Comparison of ENCODE assay signal across 10 cellular contexts in the genomic region with DNA sequence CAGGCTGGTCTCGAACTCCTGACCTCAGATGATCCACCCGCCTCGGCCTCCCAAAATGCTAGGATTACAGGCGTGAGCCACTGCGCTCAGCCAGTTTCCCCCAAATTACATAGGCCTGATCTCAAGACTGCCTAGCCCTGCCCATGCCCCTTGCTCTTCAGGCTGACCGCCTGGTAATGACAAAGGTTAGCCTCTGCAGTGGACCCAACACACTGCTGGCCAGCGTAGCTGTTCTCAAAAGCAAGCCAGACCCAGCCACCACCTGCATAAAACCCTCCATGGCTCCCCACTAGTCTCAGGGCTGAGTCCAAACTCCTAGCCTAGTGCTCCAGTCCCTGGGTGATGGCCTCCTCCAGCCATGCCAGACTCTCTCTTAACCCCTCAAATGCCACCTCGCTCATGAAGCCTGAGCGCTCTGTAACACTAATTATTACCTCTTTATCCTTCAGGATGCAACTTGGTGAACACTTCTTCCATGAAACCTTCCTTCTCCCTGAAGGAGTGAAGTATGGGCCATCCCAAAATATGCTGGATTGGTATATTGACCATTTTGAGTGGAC. TPM values are rescaled to one million over a fixed set of nuclear protein-coding genes. Genes with fewer than 3 reads are reported as not detected.
DNase-seq lines count a peak whose midpoint lies in the region; ATAC-seq and TF ChIP-seq lines count a peak whose summit lies in the region.
"Had no signal": no experiment of that assay in that cellular context is flagged by ENCODE, and none has a peak within 500 bp of the region (broad histone marks: within the 10 kb centered on the region; RNA-seq: fewer than 3 reads in every experiment).

No MANE protein-coding gene starts in this region.

- peak overlapping the region; percentile 52 for H3K4me2 ChIP-seq in DND-41 (ENCODE audit: insufficient read depth, low read length)

- H3K9me3 ChIP-seq in DND-41 (ENCODE audit: insufficient read depth, low read length, severe bottlenecking) = no peaks in the 10 kb centered on the region
- H3K9me3 ChIP-seq: gastrocnemius medialis, ovary had no signal

- H3K4me1 Mint-ChIP-seq in endothelial cell (ENCODE audit: unreplicated experiment) = peaks cover 19% of the 10 kb centered on the region
- H3K4me1 Mint-ChIP-seq in osteocyte (ENCODE audit: unreplicated experiment) = peaks cover 33% of the 10 kb centered on the region

- no peaks in the 10 kb centered on the region for H3K36me3 ChIP-seq in DND-41 (ENCODE audit: insufficient read depth, low read length)
- H3K36me3 ChIP-seq: gastrocnemius medialis, ovary had no signal

- H4K20me1 ChIP-seq in DND-41 (ENCODE audit: insufficient read depth, low read length) = no peaks in the 10 kb centered on the region

- no peaks in the 10 kb centered on the region for H3K79me2 ChIP-seq in DND-41 (ENCODE audit: insufficient read depth, low read length)

- no peak overlapping the region for H2AFZ ChIP-seq in DND-41 (ENCODE audit: low read depth, low read length)

- H3K36me3 Mint-ChIP-seq in endothelial cell (ENCODE audit: low read depth, unreplicated experiment) (no peaks in the 10 kb centered on the region), osteocyte (ENCODE audit: unreplicated experiment) (no peaks in the 10 kb centered on the region)

- CTCF ChIA-PET in RWPE1 (lab: Yijun Ruan, JAX) = no interaction called here

- DNase-seq in DND-41 (no peak), RWPE1 (ENCODE audit: low spot score) (no peak), endothelial cell (ENCODE audit: low spot score) (no peak), osteocyte (ENCODE audit: extremely low spot score, unreplicated experiment) (no peak), NCI-H345 (lab: John Stamatoyannopoulos, UW) (no peak), EL (no peak), SHP77 treated with DMSO at 0.1 percent for 48 hours (lab: John Stamatoyannopoulos, UW) (no peak)

- H3K27ac ChIP-seq in DND-41 (ENCODE audit: low read length) (peak overlapping the region; percentile 64; the same call in 1 of the 2 replicates), RWPE1 (peak overlapping the region; percentile 68)
- H3K27ac ChIP-seq: gastrocnemius medialis, ovary had no signal

- H3K27me3 ChIP-seq in DND-41 (ENCODE audit: insufficient read depth, low read length, poor library complexity) = no peaks in the 10 kb centered on the region
- H3K27me3 ChIP-seq: ovary had no signal

- H3K27me3 Mint-ChIP-seq in endothelial cell (ENCODE audit: unreplicated experiment) (peaks cover 11% of the 10 kb centered on the region), osteocyte (ENCODE audit: unreplicated experiment) (no peaks in the 10 kb centered on the region)

- H3K9ac ChIP-seq in DND-41 (ENCODE audit: low read depth, low read length) = peak overlapping the region; percentile 19; the same call in 1 of the 2 replicates

- H3K9me3 Mint-ChIP-seq in endothelial cell (ENCODE audit: unreplicated experiment) (no peaks in the 10 kb centered on the region), osteocyte (ENCODE audit: unreplicated experiment) (no peaks in the 10 kb centered on the region)

- no peak for ATAC-seq in DND-41 (ENCODE audit: insufficient read depth, low read depth)
- no peak for ATAC-seq in HG02884 (IDR thresholded peaks at IDR 0.05; ENCODE audit: unreplicated experiment)

- POLR2A ChIA-PET in RWPE1 (lab: Yijun Ruan, JAX; ENCODE audit: low non-redundant PET) = no interaction called here

- peaks cover 38% of the 10 kb centered on the region for H3K4me1 ChIP-seq in DND-41 (ENCODE audit: insufficient read depth, low read length)

- 0 out of 4 replicates have a peak overlapping the region, but pooled peaks of 1 of the 2 experiments have one; percentile 29 for H3K4me3 ChIP-seq in DND-41 (ENCODE audit: low read depth in 1 of 2, low read length in 2 of 2)

- H3K27ac Mint-ChIP-seq in endothelial cell (ENCODE audit: unreplicated experiment) (peak overlapping the region; percentile 90), osteocyte (ENCODE audit: unreplicated experiment) (peak overlapping the region; percentile 74)

- TF ChIP-seq CTCF in DND-41 (IDR thresholded peaks at IDR 0.05; ENCODE audit: borderline replicate concordance, extremely low read depth, low read length, poor library complexity, severe bottlenecking) = no peak
- no peak for TF ChIP-seq CTCF in RWPE1 (conservative IDR thresholded peaks at IDR 0.05; ENCODE audit: low read depth)
- no peak for TF ChIP-seq CTCF in endothelial cell (IDR thresholded peaks at IDR 0.05; ENCODE audit: unreplicated experiment)
- no peak for TF ChIP-seq CTCF in osteocyte (IDR thresholded peaks at IDR 0.05)

- peak overlapping the region; percentile 66 for H3K4me3 Mint-ChIP-seq in endothelial cell (ENCODE audit: unreplicated experiment)
- H3K4me3 Mint-ChIP-seq in osteocyte (ENCODE audit: unreplicated experiment) = no peak overlapping the region

RNA-seq across cellular contexts. Expression of a gene that starts 0.8 kb away (rescaled TPM):
- 1.1 TPM for total RNA-seq in endothelial cell (ENCODE audit: unreplicated experiment)
- not detected in 2 replicates for total RNA-seq in osteocyte
- total RNA-seq: gastrocnemius medialis had no signal

RNA-seq across cellular contexts. Expression of a gene that starts 2.7 kb away (rescaled TPM):
- total RNA-seq in endothelial cell (ENCODE audit: unreplicated experiment) (2.2 TPM), osteocyte (3.8 and 4.8 TPM in 2 replicates)

RNA-seq across cellular contexts. Expression of a gene that starts 37.7 kb away (rescaled TPM):
- 92.6 TPM for total RNA-seq in endothelial cell (ENCODE audit: unreplicated experiment)
- 35.3 and 45.1 TPM in 2 replicates for total RNA-seq in osteocyte
